24 cellular contexts compared by ENCODE assay signal in the genomic region with DNA sequence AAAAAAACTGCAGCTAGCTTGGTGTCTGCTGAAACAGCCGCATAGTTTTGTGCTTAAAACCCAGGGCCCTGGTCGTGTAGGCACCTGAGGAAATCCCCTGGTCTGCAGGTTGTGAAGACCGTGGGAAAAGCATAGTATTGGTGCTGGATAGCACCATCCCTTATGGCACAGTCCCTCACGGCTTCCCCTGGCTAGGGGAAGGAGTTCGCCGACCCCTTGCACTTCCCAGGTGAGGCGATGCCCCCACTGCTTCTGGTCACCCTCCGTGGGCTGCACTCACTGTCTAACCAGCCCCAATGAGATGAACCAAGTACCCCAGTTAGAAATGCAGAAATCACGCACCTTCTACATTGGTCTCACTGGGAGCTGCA.
"Had no signal": no experiment of that assay in that cellular context is flagged by ENCODE, and none has a peak within 500 bp of the region (broad histone marks: within the 10 kb centered on the region; RNA-seq: fewer than 3 reads in every experiment).

No MANE protein-coding gene starts in this region.

- H3K27me3 ChIP-seq: brain microvascular endothelial cell, sigmoid colon, spleen, thyroid gland, uterus had no signal

- H3K36me3 ChIP-seq: brain microvascular endothelial cell, esophagus muscularis mucosa, gastroesophageal sphincter, heart left ventricle, sigmoid colon, spleen, thyroid gland, uterus had no signal

- H3K27ac ChIP-seq: brain microvascular endothelial cell, coronary artery, esophagus muscularis mucosa, gastroesophageal sphincter, heart left ventricle, parathyroid adenoma, sigmoid colon, spleen, thyroid gland, uterus had no signal

- H2AFZ ChIP-seq: parathyroid adenoma had no signal

- H3K4me1 ChIP-seq: esophagus muscularis mucosa, gastroesophageal sphincter, heart left ventricle, parathyroid adenoma, sigmoid colon, spleen, thyroid gland, uterus had no signal

- ATAC-seq: activated CD4-positive, CD25-positive, alpha-beta regulatory T cell treated with anti-CD3 and anti-CD28 coated beads, Interleukin-2, amount 50 U/mL, for 24 hours; activated T-cell treated with anti-CD3 and anti-CD28 coated beads, Interleukin-2, amount 50 U/mL, for 4 hours; gastroesophageal sphincter; heart left ventricle; left ventricle myocardium superior; naive thymus-derived CD8-positive, alpha-beta T cell had no signal

- H3K4me3 Mint-ChIP-seq: activated CD4-positive, alpha-beta T cell treated with anti-CD3 and anti-CD28 coated beads, Interleukin-2, amount 10 ng/mL, durations not matched to agents 7 days and 5 days; activated T-cell treated with anti-CD3 and anti-CD28 coated beads, Interleukin-2, amount 50 U/mL, for 4 hours; central memory CD8-positive, alpha-beta T cell; immature natural killer cell; memory B cell; naive thymus-derived CD8-positive, alpha-beta T cell; T-helper 1 cell treated with Interleukin-12 subunit alpha and Interleukin-12 subunit beta and Interleukin-4 antibody, amounts not matched to agents 30 μg/mL and 1 μg/mL, for 36 hours had no signal

- H3K79me2 ChIP-seq: parathyroid adenoma had no signal

- H3K27me3 Mint-ChIP-seq: activated CD4-positive, alpha-beta T cell treated with anti-CD3 and anti-CD28 coated beads, Interleukin-2, amount 10 ng/mL, durations not matched to agents 7 days and 5 days; central memory CD8-positive, alpha-beta T cell; memory B cell; naive thymus-derived CD8-positive, alpha-beta T cell had no signal

- H3K36me3 Mint-ChIP-seq: immature natural killer cell; memory B cell; naive thymus-derived CD8-positive, alpha-beta T cell had no signal

- H3K9ac ChIP-seq: parathyroid adenoma had no signal

- DNase-seq: activated CD4-positive, alpha-beta T cell treated with anti-CD3 and anti-CD28 coated beads, Interleukin-2, amount 10 ng/mL, durations not matched to agents 7 days and 5 days; activated CD8-positive, alpha-beta memory T cell treated with anti-CD3 and anti-CD28 coated beads, Interleukin-2, amount 50 U/mL, for 4 hours; activated T-cell treated with anti-CD3 and anti-CD28 coated beads, Interleukin-2, amount 50 U/mL, for 4 hours; aorta; brain microvascular endothelial cell; effector CD4-positive, alpha-beta T cell; immature natural killer cell; left ventricle myocardium superior; naive thymus-derived CD8-positive, alpha-beta T cell; sigmoid colon; spleen; stimulated activated CD8-positive, alpha-beta memory T cell treated with anti-CD3 and anti-CD28 coated beads, Interleukin-4, amount 100 ng/mL, for 48 hours; stimulated activated naive CD4-positive, alpha-beta T cell; uterus had no signal

- H3K4me3 ChIP-seq: coronary artery, esophagus muscularis mucosa, gastroesophageal sphincter, heart left ventricle, sigmoid colon, spleen, thyroid gland, uterus had no signal

- H3K4me1 Mint-ChIP-seq: activated CD4-positive, alpha-beta T cell treated with anti-CD3 and anti-CD28 coated beads, Interleukin-2, amount 10 ng/mL, durations not matched to agents 7 days and 5 days; central memory CD8-positive, alpha-beta T cell; immature natural killer cell; memory B cell; naive thymus-derived CD8-positive, alpha-beta T cell had no signal

- H3K9me3 Mint-ChIP-seq: activated CD4-positive, alpha-beta T cell treated with anti-CD3 and anti-CD28 coated beads, Interleukin-2, amount 10 ng/mL, durations not matched to agents 7 days and 5 days; activated T-cell treated with anti-CD3 and anti-CD28 coated beads, Interleukin-2, amount 50 U/mL, for 4 hours had no signal

- H3K9me3 ChIP-seq: esophagus muscularis mucosa, gastroesophageal sphincter, heart left ventricle, sigmoid colon, thyroid gland, uterus had no signal

- H3K27ac Mint-ChIP-seq: activated CD4-positive, alpha-beta T cell treated with anti-CD3 and anti-CD28 coated beads, Interleukin-2, amount 10 ng/mL, durations not matched to agents 7 days and 5 days; immature natural killer cell; memory B cell; naive thymus-derived CD8-positive, alpha-beta T cell; T-helper 1 cell treated with Interleukin-12 subunit alpha and Interleukin-12 subunit beta and Interleukin-4 antibody, amounts not matched to agents 30 μg/mL and 1 μg/mL, for 36 hours had no signal
